ENCODE assay signal across 1 cellular context in the genomic region with DNA sequence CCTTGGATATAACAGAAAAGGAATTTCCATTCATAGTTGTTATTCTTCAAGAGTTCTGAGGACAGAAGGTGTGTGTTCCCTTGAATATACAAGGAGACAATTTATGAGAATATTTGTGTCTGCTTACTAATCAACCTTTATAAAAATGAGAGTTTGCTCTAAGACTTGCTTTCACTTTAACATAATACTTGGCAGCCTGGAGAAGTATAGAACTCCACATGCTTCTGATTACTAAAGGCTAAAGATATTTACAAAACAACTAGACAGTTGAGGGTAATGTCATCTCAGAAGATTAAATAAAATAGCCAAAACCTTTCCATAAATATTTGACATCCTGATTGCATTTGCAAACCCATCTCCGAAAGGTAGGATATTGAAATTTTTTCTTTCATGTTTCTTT.
TF ChIP-seq lines count a peak whose summit lies in the region.

No MANE protein-coding gene starts in this region.

TF ChIP-seq in HepG2, 621 proteins besides CTCF, POLR2A, EP300 and RAD21 (continued from another document):
- TF ChIP-seq ZBTB40 (IDR thresholded peaks at IDR 0.05) (no peak), ZBTB40 (CRISPR knock-in tag; IDR thresholded peaks at IDR 0.05) (no peak)
